ENCODE assay signal across 32 cellular contexts in the genomic region with DNA sequence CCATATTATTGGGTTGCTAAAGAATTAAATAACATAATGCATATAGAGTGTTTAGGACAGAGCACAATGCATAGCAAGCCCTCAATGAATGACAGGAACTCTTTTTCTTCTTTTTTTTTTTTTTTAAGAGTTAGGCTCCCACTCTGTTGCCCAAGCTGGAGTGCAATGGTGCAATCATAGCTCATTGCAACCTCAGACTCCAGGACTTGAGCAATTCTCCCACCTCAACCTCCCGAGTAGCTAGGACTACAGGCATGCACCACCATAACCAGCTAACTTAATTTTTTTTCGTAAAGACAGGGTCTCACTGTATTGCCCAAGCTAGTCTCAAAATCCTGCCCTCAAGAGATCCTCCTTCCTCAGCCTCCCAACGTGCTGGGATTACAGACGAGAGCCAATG.
"Had no signal": no experiment of that assay in that cellular context is flagged by ENCODE, and none has a peak within 500 bp of the region (broad histone marks: within the 10 kb centered on the region; RNA-seq: fewer than 3 reads in every experiment).

No MANE protein-coding gene starts in this region.

- H3K27ac ChIP-seq: brain microvascular endothelial cell, epithelial cell of prostate, esophagus squamous epithelium, gastroesophageal sphincter, VCaP had no signal

- H3K9me3 ChIP-seq: esophagus squamous epithelium, gastroesophageal sphincter had no signal

- FAIRE-seq: astrocyte, bronchial epithelial cell, endometrium, endothelial cell of umbilical vein, TTC549 had no signal

- H3K4me3 ChIP-seq: esophagus squamous epithelium, gastroesophageal sphincter had no signal

- DNase-seq: activated CD4-positive, alpha-beta memory T cell treated with anti-CD3 and anti-CD28 coated beads, Interleukin-2, amount 10 ng/mL, durations not matched to agents 7 days and 5 days; activated CD4-positive, alpha-beta T cell treated with anti-CD3 and anti-CD28 coated beads for 1 hour; activated CD4-positive, alpha-beta T cell treated with anti-CD3 and anti-CD28 coated beads for 4 hours; activated CD4-positive, alpha-beta T cell treated with anti-CD3 and anti-CD28 coated beads, Interleukin-2, amount 10 ng/mL, durations not matched to agents 7 days and 5 days; activated CD4-positive, alpha-beta T cell treated with anti-CD3 and anti-CD28 coated beads, Interleukin-2, amount 50 U/mL, for 4 hours; activated CD8-positive, alpha-beta memory T cell treated with anti-CD3 and anti-CD28 coated beads, Interleukin-2, amount 50 U/mL, for 48 hours; activated gamma-delta T cell; activated naive CD4-positive, alpha-beta T cell; activated naive CD4-positive, alpha-beta T cell treated with anti-CD3 and anti-CD28 coated beads, Interleukin-2, amount 10 ng/mL, durations not matched to agents 7 days and 5 days; activated naive CD8-positive, alpha-beta T cell treated with anti-CD3 and anti-CD28 coated beads, Interleukin-2, amount 10 ng/mL, durations not matched to agents 7 days and 5 days; activated T-cell treated with anti-CD3 and anti-CD28 coated beads for 4 hours; activated T-cell treated with anti-CD3 and anti-CD28 coated beads, Interleukin-2, amount 50 U/mL, for 24 hours; activated T-cell treated with anti-CD3 and anti-CD28 coated beads, Interleukin-2, amount 50 U/mL, for 72 hours; amniotic stem cell; anterior cingulate cortex; brain microvascular endothelial cell; cortex of kidney; dermis blood vessel endothelial cell; effector CD4-positive, alpha-beta T cell; esophagus squamous epithelium; foreskin melanocyte; hippocampal formation had no signal

- H3K27me3 ChIP-seq: brain microvascular endothelial cell, esophagus squamous epithelium, gastroesophageal sphincter had no signal

- H3K4me1 ChIP-seq: esophagus squamous epithelium, gastroesophageal sphincter had no signal

- ATAC-seq: activated naive CD4-positive, alpha-beta T cell treated with anti-CD3 and anti-CD28 coated beads, Interleukin-2, amount 50 U/mL, for 72 hours; activated T-cell treated with anti-CD3 and anti-CD28 coated beads, Interleukin-2, amount 50 U/mL, for 72 hours; gastroesophageal sphincter; WTC11 had no signal

- H3K36me3 ChIP-seq: brain microvascular endothelial cell, esophagus squamous epithelium, gastroesophageal sphincter had no signal
